ENCODE assay signal across 1 cellular context in genomic region chr5:113507601-113508000, GRCh38.
A peak's percentile ranks its signal among the peaks of the same experiment; 100 is the strongest.
TF ChIP-seq lines count a peak whose summit lies in the region.

No MANE protein-coding gene starts in this region.

TF ChIP-seq in GM12878, 131 proteins besides CTCF, POLR2A, EP300 and RAD21:
- TF ChIP-seq RCOR1 (conservative IDR thresholded peaks at IDR 0.05; ENCODE audit: low read depth, low read length) (no peak), CHD1 (IDR thresholded peaks at IDR 0.05; ENCODE audit: low read depth, low read length) (no peak), CEBPB (IDR thresholded peaks at IDR 0.05; ENCODE audit: borderline replicate concordance in 1 of 2, low read depth in 2 of 2, low read length in 2 of 2) (peak in 1 of 2 experiments; percentile 70; a peak in 1 of 4 replicates), MYC (IDR thresholded peaks at IDR 0.05; ENCODE audit: insufficient read depth, insufficient read length, insufficient replicate concordance, low read length, severe bottlenecking) (no peak), TCF7 (IDR thresholded peaks at IDR 0.05; ENCODE audit: borderline replicate concordance) (0 out of 2 replicates have a peak, but pooled peaks have one; percentile 43), POLR2AphosphoS5 (IDR thresholded peaks at IDR 0.05; ENCODE audit: low read length) (no peak), YY1 (IDR thresholded peaks at IDR 0.05; ENCODE audit: low read depth, low read length) (no peak), ZNF622 (IDR thresholded peaks at IDR 0.05) (no peak), SMAD5 (IDR thresholded peaks at IDR 0.05; ENCODE audit: low read depth) (no peak), SPI1 (IDR thresholded peaks at IDR 0.05; ENCODE audit: borderline replicate concordance, insufficient read depth, low read depth, low read length) (peak; percentile 86), WRNIP1 (IDR thresholded peaks at IDR 0.05; ENCODE audit: borderline replicate concordance, low read depth, low read length) (no peak), RUNX3 (IDR thresholded peaks at IDR 0.05; ENCODE audit: low read length) (0 out of 2 replicates have a peak, but pooled peaks have one; percentile 13)
TF ChIP-seq in GM12878: peak in this region for 4.
